In genomic region chr10:69801094-69801433, GRCh38 we compare ENCODE assay signal across 8 cellular contexts. TPM values are rescaled to one million over a fixed set of nuclear protein-coding genes. Genes with fewer than 3 reads are reported as not detected.
DNase-seq lines count a peak whose midpoint lies in the region; ATAC-seq lines count a peak whose summit lies in the region.

No MANE protein-coding gene starts in this region.

- H3K36me3 Mint-ChIP-seq in CD4-positive, alpha-beta memory T cell, result no peaks in the 10 kb centered on the region
- H3K36me3 Mint-ChIP-seq in T-cell, result no peaks in the 10 kb centered on the region
- no peaks in the 10 kb centered on the region for H3K36me3 Mint-ChIP-seq in dendritic cell treated with granulocyte-macrophage colony-stimulating factor and Interleukin-4, amounts not matched to agents 40 ng/mL and 50 ng/mL, for 4 days (ENCODE audit: low read depth)

- peaks cover 20% of the 10 kb centered on the region for H3K27me3 ChIP-seq in CD4-positive, alpha-beta memory T cell (ENCODE audit: insufficient read depth, low read length)
- H3K27me3 ChIP-seq in subcutaneous abdominal adipose tissue (ENCODE audit: control insufficient read depth in 5 of 5, insufficient read depth in 4 of 5, low read length in 5 of 5), result peaks cover 33 to 43% (median 35%) of the 10 kb centered on the region in 5 donors

- H3K36me3 ChIP-seq in CD4-positive, alpha-beta memory T cell (ENCODE audit: insufficient read depth, low read length), result no peaks in the 10 kb centered on the region
- H3K36me3 ChIP-seq in subcutaneous abdominal adipose tissue (ENCODE audit: control insufficient read depth in 5 of 5, insufficient read depth in 5 of 5, low read length in 5 of 5), result no peaks in the 10 kb centered on the region

- ATAC-seq in T-cell (replicated peaks in 1 of 4) (no peak), GM18858 (IDR thresholded peaks at IDR 0.05; ENCODE audit: unreplicated experiment) (no peak)

- no peak overlapping the region for H3K4me3 ChIP-seq in CD4-positive, alpha-beta memory T cell (ENCODE audit: low read length in 2 of 2)
- H3K4me3 ChIP-seq in subcutaneous abdominal adipose tissue (ENCODE audit: low read depth in 1 of 5, low read length in 5 of 5), result peak overlapping the region in 3 of 5 donors; percentile 4 to 57 (median 56)

- H3K27ac ChIP-seq in CD4-positive, alpha-beta memory T cell (ENCODE audit: low read depth, low read length), result no peak overlapping the region
- H3K27ac ChIP-seq in subcutaneous abdominal adipose tissue (ENCODE audit: low read depth, low read length), result no peak overlapping the region

- peaks cover 0 to 5% (median 0%) of the 10 kb centered on the region in 8 donors for H3K9me3 Mint-ChIP-seq in CD4-positive, alpha-beta memory T cell
- H3K9me3 Mint-ChIP-seq in T-cell, result no peaks in the 10 kb centered on the region
- peaks cover 4% of the 10 kb centered on the region for H3K9me3 Mint-ChIP-seq in dendritic cell treated with granulocyte-macrophage colony-stimulating factor and Interleukin-4, amounts not matched to agents 40 ng/mL and 50 ng/mL, for 4 days

- peaks cover 2 to 16% (median 9%) of the 10 kb centered on the region in 4 donors for H3K4me1 Mint-ChIP-seq in CD4-positive, alpha-beta memory T cell
- peaks cover 10 to 15% (median 11%) of the 10 kb centered on the region in 3 donors for H3K4me1 Mint-ChIP-seq in T-cell
- peaks cover 11% of the 10 kb centered on the region for H3K4me1 Mint-ChIP-seq in dendritic cell treated with granulocyte-macrophage colony-stimulating factor and Interleukin-4, amounts not matched to agents 40 ng/mL and 50 ng/mL, for 4 days (ENCODE audit: low read depth)

- H3K4me1 ChIP-seq in CD4-positive, alpha-beta memory T cell (ENCODE audit: insufficient read depth, low read length), result peaks cover 10% of the 10 kb centered on the region
- H3K4me1 ChIP-seq in subcutaneous abdominal adipose tissue (ENCODE audit: control insufficient read depth in 5 of 5, insufficient read depth in 5 of 5, low read length in 5 of 5), result peaks cover 0 to 20% (median 19%) of the 10 kb centered on the region in 5 donors

- intact Hi-C loops in CD4-positive, alpha-beta memory T cell (cut with micrococcal nuclease), result loop anchor here (2.0 kb wide), 1 partner anchor 286 kb away; no protein-coding TSS in a partner anchor
- intact Hi-C loops in dendritic cell treated with granulocyte-macrophage colony-stimulating factor and Interleukin-4, amounts not matched to agents 40 ng/mL and 50 ng/mL, for 4 days (cut with micrococcal nuclease), result no loop called here

- H3K27me3 Mint-ChIP-seq in CD4-positive, alpha-beta memory T cell, result peaks cover 28 to 52% of the 10 kb centered on the region in 2 donors
- peaks cover 42 to 61% of the 10 kb centered on the region in 2 donors for H3K27me3 Mint-ChIP-seq in T-cell
- H3K27me3 Mint-ChIP-seq in dendritic cell treated with granulocyte-macrophage colony-stimulating factor and Interleukin-4, amounts not matched to agents 40 ng/mL and 50 ng/mL, for 4 days, result peaks cover 76% of the 10 kb centered on the region

- H3K4me3 Mint-ChIP-seq in CD4-positive, alpha-beta memory T cell, result peak overlapping the region in 5 of 8 donors; percentile 59 to 74 (median 62)
- peak overlapping the region; percentile 37 to 58 (median 44) for H3K4me3 Mint-ChIP-seq in T-cell
- peak overlapping the region; percentile 64 for H3K4me3 Mint-ChIP-seq in dendritic cell treated with granulocyte-macrophage colony-stimulating factor and Interleukin-4, amounts not matched to agents 40 ng/mL and 50 ng/mL, for 4 days

- peak overlapping the region in 1 of 7 donors; percentile 55 for H3K27ac Mint-ChIP-seq in CD4-positive, alpha-beta memory T cell
- no peak overlapping the region for H3K27ac Mint-ChIP-seq in T-cell
- H3K27ac Mint-ChIP-seq in dendritic cell treated with granulocyte-macrophage colony-stimulating factor and Interleukin-4, amounts not matched to agents 40 ng/mL and 50 ng/mL, for 4 days, result no peak overlapping the region

- no peaks in the 10 kb centered on the region for H3K9me3 ChIP-seq in CD4-positive, alpha-beta memory T cell (ENCODE audit: control insufficient read depth in 1 of 2, low read length in 2 of 2)
- peaks cover 3 to 7% (median 5%) of the 10 kb centered on the region in 5 donors for H3K9me3 ChIP-seq in subcutaneous abdominal adipose tissue (ENCODE audit: control insufficient read depth in 5 of 5, low read length in 5 of 5)

- H3K9ac ChIP-seq in subcutaneous abdominal adipose tissue (ENCODE audit: low read length in 5 of 5), result no peak overlapping the region

- peak in 1 of 5 donors; percentile 4 for DNase-seq in CD4-positive, alpha-beta memory T cell
- DNase-seq in HK-2 (ENCODE audit: unreplicated experiment) (peak; percentile 54), T-cell (peak in 13 of 34 experiments; percentile 4 to 32 (median 14)), medulla oblongata (ENCODE audit: extremely low spot score) (peak; percentile 23), NCI-H1092 (lab: John Stamatoyannopoulos, UW) (no peak)

- CTCF ChIA-PET in CD4-positive, alpha-beta memory T cell (lab: Charles Lee; ENCODE audit: partially characterized antibody), result interaction anchor here (1.0 kb wide), 1 partner anchor 11 kb away, joined by 3 read pairs; no protein-coding TSS in a partner anchor
- CTCF ChIA-PET in T-cell (lab: Charles Lee), result interaction anchor here in 1 of 2 donors (1.0 kb wide), 1 partner anchor 41 kb away, joined by 3 read pairs; no protein-coding TSS in a partner anchor

- POLR2A ChIA-PET in CD4-positive, alpha-beta memory T cell (lab: Charles Lee; ENCODE audit: partially characterized antibody), result no interaction called here
- POLR2A ChIA-PET in T-cell (lab: Charles Lee), result no interaction called here

RNA-seq across cellular contexts. Expression of gene COL13A1, which starts 0.6 kb away (rescaled TPM):
- not detected for total RNA-seq in CD4-positive, alpha-beta memory T cell
- not detected for polyA plus RNA-seq in CD4-positive, alpha-beta memory T cell
- total RNA-seq in T-cell, result under 1 TPM in 1 of 5 donors, not detected in 4; 0.09 TPM

Comparison
In these comparisons a context has a peak if more than half of its experiments do, and no peak if none do; other contexts are left out.
1. H3K4me3 ChIP-seq: peak in subcutaneous abdominal adipose tissue (3 of 5); none in CD4-positive, alpha-beta memory T cell (0 of 2).
2. Peak in every context shown above with its lines, with median percentiles within 50 percentile points of each other: H3K4me3 Mint-ChIP-seq.